In the genomic region with DNA sequence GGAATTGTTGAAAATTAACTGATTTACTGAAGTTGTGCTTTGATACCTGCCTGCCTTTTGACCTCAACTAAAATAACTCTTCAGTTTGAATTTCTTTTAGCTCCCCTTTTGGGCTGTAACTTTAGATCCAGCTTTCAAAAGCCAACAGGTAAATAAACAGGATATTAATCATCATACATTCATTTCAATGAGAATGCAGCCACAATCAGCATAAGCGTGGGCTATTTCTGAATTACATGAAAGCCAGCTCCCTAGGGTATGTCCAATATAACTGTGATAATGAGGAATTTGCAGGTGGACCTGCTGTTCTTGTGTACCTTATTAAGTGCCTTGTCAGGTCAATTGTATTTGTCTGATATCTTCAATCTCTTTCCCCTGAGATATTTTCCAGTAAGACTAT, we compare ENCODE assay signal across 27 cellular contexts.
"Had no signal": no experiment of that assay in that cellular context is flagged by ENCODE, and none has a peak within 500 bp of the region (broad histone marks: within the 10 kb centered on the region; RNA-seq: fewer than 3 reads in every experiment).

No MANE protein-coding gene starts in this region.

- H3K4me3 Mint-ChIP-seq: activated CD4-positive, alpha-beta memory T cell treated with anti-CD3 and anti-CD28 coated beads for 36 hours; activated CD4-positive, alpha-beta T cell treated with anti-CD3 and anti-CD28 coated beads for 36 hours; activated CD4-positive, alpha-beta T cell treated with anti-CD3 and anti-CD28 coated beads, Interleukin-2, amount 10 ng/mL, durations not matched to agents 24 days and 14 days; activated CD8-positive, alpha-beta memory T cell treated with anti-CD3 and anti-CD28 coated beads, Interleukin-2, amount 10 ng/mL, durations not matched to agents 7 days and 5 days; activated CD8-positive, alpha-beta T cell treated with anti-CD3 and anti-CD28 coated beads, Interleukin-2, amount 10 ng/mL, durations not matched to agents 7 days and 5 days; activated naive CD4-positive, alpha-beta T cell treated with anti-CD3 and anti-CD28 coated beads for 36 hours; activated naive CD8-positive, alpha-beta T cell treated with anti-CD3 and anti-CD28 coated beads, Interleukin-2, amount 10 ng/mL, durations not matched to agents 7 days and 5 days; activated T-helper 1 cell treated with anti-CD3 and anti-CD28 coated beads, Interleukin-12 subunit alpha, Interleukin-12 subunit beta, Interleukin-2, Interleukin-4 antibody, amounts not matched to agents 30 ng/mL and 10 ng/mL and 1 ng/mL, durations not matched to agents 14 hours and 24 hours and 36 hours; brain; central memory CD8-positive, alpha-beta T cell; effector memory CD8-positive, alpha-beta T cell had no signal

- DNase-seq: activated CD4-positive, alpha-beta memory T cell treated with anti-CD3 and anti-CD28 coated beads for 36 hours; activated CD4-positive, alpha-beta T cell treated with anti-CD3 and anti-CD28 coated beads for 36 hours; activated CD4-positive, alpha-beta T cell treated with anti-CD3 and anti-CD28 coated beads, Interleukin-2, amount 10 ng/mL, durations not matched to agents 24 days and 14 days; activated CD4-positive, CD25-positive, alpha-beta regulatory T cell; activated CD4-positive, CD25-positive, alpha-beta regulatory T cell treated with anti-CD3 and anti-CD28 coated beads, Interleukin-2, amount 50 U/mL, for 72 hours; activated CD8-positive, alpha-beta memory T cell treated with anti-CD3 and anti-CD28 coated beads, Interleukin-2, amount 10 ng/mL, durations not matched to agents 7 days and 5 days; activated CD8-positive, alpha-beta memory T cell treated with anti-CD3 and anti-CD28 coated beads, Interleukin-2, amount 50 U/mL, for 4 hours; activated CD8-positive, alpha-beta T cell treated with anti-CD3 and anti-CD28 coated beads, Interleukin-2, amount 10 ng/mL, durations not matched to agents 7 days and 5 days; activated effector memory CD4-positive, alpha-beta T cell treated with anti-CD3 and anti-CD28 coated beads, Interleukin-2, amount 50 U/mL, for 16 hours; activated naive CD4-positive, alpha-beta T cell treated with anti-CD3 and anti-CD28 coated beads for 36 hours; activated naive CD8-positive, alpha-beta T cell treated with anti-CD3 and anti-CD28 coated beads, Interleukin-2, amount 10 ng/mL, durations not matched to agents 7 days and 5 days; activated T-cell treated with anti-CD3 and anti-CD28 coated beads, Interleukin-2, amount 50 U/mL, for 48 hours; cortex of kidney; dermis blood vessel endothelial cell; effector CD4-positive, alpha-beta T cell; effector memory CD8-positive, alpha-beta T cell; foreskin fibroblast; head of caudate nucleus; T-helper 2 cell had no signal

- ATAC-seq: activated CD4-positive, alpha-beta T cell treated with anti-CD3 and anti-CD28 coated beads for 36 hours; activated CD8-positive, alpha-beta memory T cell treated with anti-CD3 and anti-CD28 coated beads, Interleukin-2, amount 10 ng/mL, durations not matched to agents 7 days and 5 days; activated CD8-positive, alpha-beta T cell treated with anti-CD3 and anti-CD28 coated beads, Interleukin-2, amount 10 ng/mL, durations not matched to agents 7 days and 5 days; activated naive CD4-positive, alpha-beta T cell treated with anti-CD3 and anti-CD28 coated beads, Interleukin-2, amount 50 U/mL, for 72 hours; effector memory CD8-positive, alpha-beta T cell; esophagus mucosa had no signal

- H3K27ac ChIP-seq: ascending aorta, breast epithelium had no signal

- H3K27me3 Mint-ChIP-seq: activated CD4-positive, alpha-beta memory T cell treated with anti-CD3 and anti-CD28 coated beads for 36 hours; activated CD4-positive, alpha-beta T cell treated with anti-CD3 and anti-CD28 coated beads for 36 hours; activated CD4-positive, alpha-beta T cell treated with anti-CD3 and anti-CD28 coated beads, Interleukin-2, amount 10 ng/mL, durations not matched to agents 24 days and 14 days; activated CD8-positive, alpha-beta memory T cell treated with anti-CD3 and anti-CD28 coated beads, Interleukin-2, amount 10 ng/mL, durations not matched to agents 7 days and 5 days; activated naive CD8-positive, alpha-beta T cell treated with anti-CD3 and anti-CD28 coated beads, Interleukin-2, amount 10 ng/mL, durations not matched to agents 7 days and 5 days; brain; central memory CD8-positive, alpha-beta T cell; effector memory CD8-positive, alpha-beta T cell had no signal

- H3K4me3 ChIP-seq: ascending aorta, breast epithelium had no signal

- H3K27me3 ChIP-seq: ascending aorta, breast epithelium had no signal

- H3K4me1 Mint-ChIP-seq: activated CD4-positive, alpha-beta T cell treated with anti-CD3 and anti-CD28 coated beads for 36 hours; activated CD4-positive, alpha-beta T cell treated with anti-CD3 and anti-CD28 coated beads, Interleukin-2, amount 10 ng/mL, durations not matched to agents 24 days and 14 days; activated CD8-positive, alpha-beta memory T cell treated with anti-CD3 and anti-CD28 coated beads, Interleukin-2, amount 10 ng/mL, durations not matched to agents 7 days and 5 days; activated naive CD8-positive, alpha-beta T cell treated with anti-CD3 and anti-CD28 coated beads, Interleukin-2, amount 10 ng/mL, durations not matched to agents 7 days and 5 days; central memory CD8-positive, alpha-beta T cell had no signal

- H3K4me1 ChIP-seq: ascending aorta, breast epithelium had no signal

- H3K27ac Mint-ChIP-seq: activated CD4-positive, alpha-beta memory T cell treated with anti-CD3 and anti-CD28 coated beads for 36 hours; activated CD4-positive, alpha-beta T cell treated with anti-CD3 and anti-CD28 coated beads for 36 hours; activated CD4-positive, alpha-beta T cell treated with anti-CD3 and anti-CD28 coated beads, Interleukin-2, amount 10 ng/mL, durations not matched to agents 24 days and 14 days; activated CD8-positive, alpha-beta memory T cell treated with anti-CD3 and anti-CD28 coated beads, Interleukin-2, amount 10 ng/mL, durations not matched to agents 7 days and 5 days; activated CD8-positive, alpha-beta T cell treated with anti-CD3 and anti-CD28 coated beads, Interleukin-2, amount 10 ng/mL, durations not matched to agents 7 days and 5 days; activated naive CD4-positive, alpha-beta T cell treated with anti-CD3 and anti-CD28 coated beads for 36 hours; activated naive CD4-positive, alpha-beta T cell treated with anti-CD3 and anti-CD28 coated beads, Interleukin-2, amount 50 U/mL, for 72 hours; activated naive CD8-positive, alpha-beta T cell treated with anti-CD3 and anti-CD28 coated beads, Interleukin-2, amount 10 ng/mL, durations not matched to agents 7 days and 5 days; activated T-helper 1 cell treated with anti-CD3 and anti-CD28 coated beads, Interleukin-12 subunit alpha, Interleukin-12 subunit beta, Interleukin-2, Interleukin-4 antibody, amounts not matched to agents 30 ng/mL and 10 ng/mL and 1 ng/mL, durations not matched to agents 14 hours and 24 hours and 36 hours; activated T-helper 2 cell treated with anti-CD3 and anti-CD28 coated beads, Interferon-gamma antibody, Interleukin-2, Interleukin-4, amounts not matched to agents 10 μg/mL and 5 μg/mL and 100 μg/mL, durations not matched to agents 14 hours and 24 hours and 36 hours; effector memory CD8-positive, alpha-beta T cell had no signal

- H3K36me3 ChIP-seq: ascending aorta, breast epithelium had no signal

- H3K36me3 Mint-ChIP-seq: activated CD4-positive, alpha-beta memory T cell treated with anti-CD3 and anti-CD28 coated beads for 36 hours; activated CD8-positive, alpha-beta memory T cell treated with anti-CD3 and anti-CD28 coated beads, Interleukin-2, amount 10 ng/mL, durations not matched to agents 7 days and 5 days; activated naive CD4-positive, alpha-beta T cell treated with anti-CD3 and anti-CD28 coated beads, Interleukin-2, amount 50 U/mL, for 72 hours; activated naive CD8-positive, alpha-beta T cell treated with anti-CD3 and anti-CD28 coated beads, Interleukin-2, amount 10 ng/mL, durations not matched to agents 7 days and 5 days had no signal
